In the genomic region with DNA sequence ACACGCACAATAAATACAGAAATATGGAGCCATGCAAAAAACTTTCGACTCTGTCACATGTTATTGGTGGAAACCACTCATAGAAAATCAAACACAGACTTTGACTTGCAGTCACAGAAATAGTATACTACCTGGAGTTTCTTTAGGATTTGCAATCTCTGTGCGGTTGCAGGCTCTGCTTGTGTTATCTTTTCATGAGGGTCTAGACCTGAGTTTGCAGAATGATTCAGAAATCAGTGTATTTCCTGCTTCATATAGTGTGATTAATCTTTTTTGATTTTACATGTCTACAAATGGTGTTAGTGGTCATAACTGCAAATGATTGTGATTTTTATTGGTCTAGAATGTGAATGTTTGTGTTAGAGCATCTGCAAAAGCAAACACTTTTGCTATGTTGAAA, we compare ENCODE assay signal across 24 cellular contexts.
A peak's percentile ranks its signal among the peaks of the same experiment; 100 is the strongest.
DNase-seq lines count a peak whose midpoint lies in the region; ATAC-seq, FAIRE-seq and TF ChIP-seq lines count a peak whose summit lies in the region.
"Had no signal": no experiment of that assay in that cellular context is flagged by ENCODE, and none has a peak within 500 bp of the region (broad histone marks: within the 10 kb centered on the region; RNA-seq: fewer than 3 reads in every experiment).

No MANE protein-coding gene starts in this region.

- no peak overlapping the region for H4K5ac ChIP-seq in IMR-90 (ENCODE audit: low read depth, low read length)

- peak; percentile 76 for FAIRE-seq in endothelial cell of umbilical vein (lab: Jason Lieb, UNC)
- FAIRE-seq: G401.6, H1 had no signal

- H3K4me2 ChIP-seq in IMR-90 (ENCODE audit: low read depth, low read length) (no peak overlapping the region), endothelial cell of umbilical vein (ENCODE audit: insufficient read depth, low read length) (no peak overlapping the region), osteoblast (ENCODE audit: insufficient read depth, low read length) (no peak overlapping the region)

- DNase-seq in Daoy (ENCODE audit: low read depth) (peak; percentile 65), IMR-90 (peak; percentile 23), endothelial cell of umbilical vein (ENCODE audit: low read depth, low spot score) (peak; percentile 6), osteoblast (ENCODE audit: insufficient read length, low spot score, missing footprints) (no peak), NCI-H146 (lab: John Stamatoyannopoulos, UW) (no peak)
- DNase-seq: CD4-positive, CD25-positive, alpha-beta regulatory T cell; DMS153; DND-41; HCEC 1CT; KG1; MG63; NCI-H1105 treated with DMSO at 0.1 percent for 48 hours; NCI-H1694; NCI-H2081; NCI-H2227 treated with DMSO at 0.1 percent for 48 hours; NCI-H526 treated with DMSO at 0.1 percent for 48 hours; SHP77 treated with DMSO at 0.1 percent for 48 hours; SW 1271 had no signal

- no peak overlapping the region for H2AK9ac ChIP-seq in IMR-90 (replicated peaks; ENCODE audit: low read depth, low read length, poor library complexity)

- intact Hi-C loops in IMR-90 (cut with micrococcal nuclease), result loop anchor here (5.0 kb wide), 1 partner anchor 148 kb away; no protein-coding TSS in a partner anchor
- intact Hi-C loops in endothelial cell of umbilical vein (cut with micrococcal nuclease), result no loop called here

- peak overlapping the region; percentile 90 for H2BK120ac ChIP-seq in IMR-90 (ENCODE audit: low read depth, low read length)

- H3K36me3 ChIP-seq in IMR-90 (ENCODE audit: control insufficient read depth, insufficient read depth, low read length) (no peaks in the 10 kb centered on the region), endothelial cell of umbilical vein (ENCODE audit: control insufficient read depth in 2 of 2, extremely low read depth in 1 of 2, insufficient read depth in 2 of 2, low read length in 2 of 2) (no peaks in the 10 kb centered on the region), osteoblast (ENCODE audit: insufficient read depth, low read length) (no peaks in the 10 kb centered on the region)
- H3K36me3 ChIP-seq: MG63 had no signal

- H2BK20ac ChIP-seq in IMR-90 (ENCODE audit: low read depth, low read length), result peak overlapping the region; percentile 87

- no peak for TF ChIP-seq CTCF in IMR-90 (conservative IDR thresholded peaks at IDR 0.05; ENCODE audit: low read depth, low read length)
- TF ChIP-seq CTCF in endothelial cell of umbilical vein (IDR thresholded peaks at IDR 0.05; ENCODE audit: extremely low read depth in 1 of 2, insufficient read depth in 1 of 2, low read depth in 1 of 2, low read length in 2 of 2), result no peak
- TF ChIP-seq CTCF in osteoblast (IDR thresholded peaks at IDR 0.05; ENCODE audit: extremely low read depth, low read depth, low read length), result no peak

- H3K9me3 ChIP-seq in IMR-90 (ENCODE audit: control insufficient read depth, insufficient read depth, low read length) (no peaks in the 10 kb centered on the region), endothelial cell of umbilical vein (replicated peaks; ENCODE audit: control insufficient read depth, insufficient read depth, low read length) (no peaks in the 10 kb centered on the region), osteoblast (ENCODE audit: low read depth, low read length) (no peaks in the 10 kb centered on the region)
- H3K9me3 ChIP-seq: MG63 had no signal

- H3K9ac ChIP-seq in IMR-90 (ENCODE audit: low read depth, low read length) (no peak overlapping the region), endothelial cell of umbilical vein (replicated peaks; ENCODE audit: extremely low read depth, insufficient read depth, low read length) (no peak overlapping the region)

- H4K20me1 ChIP-seq in IMR-90 (ENCODE audit: insufficient read depth, low read length), result no peaks in the 10 kb centered on the region
- H4K20me1 ChIP-seq in endothelial cell of umbilical vein (replicated peaks; ENCODE audit: control insufficient read depth, extremely low read depth, insufficient read depth, low read length), result no peaks in the 10 kb centered on the region
- no peaks in the 10 kb centered on the region for H4K20me1 ChIP-seq in osteoblast (ENCODE audit: insufficient read depth, low read length)

- WGBS in IMR-90 (ENCODE audit: extremely low coverage in 2 of 2, insufficient read length in 1 of 2), 2 experiments, result no CpG with 5 or more reads among the region's 3 CpGs

- H3K79me1 ChIP-seq in IMR-90 (ENCODE audit: low read depth in 1 of 2, low read length in 2 of 2), result peaks cover 17 to 52% of the 10 kb centered on the region in 2 experiments; a peak in 3 of 4 replicates

- H2BK5ac ChIP-seq in IMR-90 (ENCODE audit: low read depth, low read length, poor library complexity, severe bottlenecking), result peak overlapping the region; percentile 4

- H3K4me3 ChIP-seq in IMR-90 (ENCODE audit: insufficient read depth, low read depth, low read length) (no peak overlapping the region), endothelial cell of umbilical vein (replicated peaks in 1 of 3; ENCODE audit: insufficient read depth in 1 of 3, low read depth in 1 of 3, low read length in 3 of 3) (no peak overlapping the region), osteoblast (ENCODE audit: insufficient read depth, low read length) (no peak overlapping the region)
- H3K4me3 ChIP-seq: MG63 had no signal

- 0 out of 2 replicates have a peak overlapping the region, but pooled peaks have one; percentile 91 for H2AK5ac ChIP-seq in IMR-90 (ENCODE audit: low read depth, low read length)

- no peak overlapping the region for H2AFZ ChIP-seq in IMR-90 (replicated peaks; ENCODE audit: low read length, poor library complexity)
- no peak overlapping the region for H2AFZ ChIP-seq in endothelial cell of umbilical vein (ENCODE audit: low read depth, low read length)
- H2AFZ ChIP-seq in osteoblast (ENCODE audit: low read length), result no peak overlapping the region

- H3K27ac ChIP-seq in IMR-90 (ENCODE audit: insufficient read depth, low read length) (no peak overlapping the region), endothelial cell of umbilical vein (ENCODE audit: insufficient read depth, low read depth, low read length) (no peak overlapping the region), osteoblast (ENCODE audit: low read depth, low read length) (peak overlapping the region; percentile 41)
- H3K27ac ChIP-seq: RWPE1 had no signal

- CTCF ChIA-PET in IMR-90 (lab: Yijun Ruan, JAX), result no interaction called here
- CTCF ChIA-PET in endothelial cell of umbilical vein (lab: Charles Lee), result no interaction called here

- peak overlapping the region; percentile 66 for H3K14ac ChIP-seq in IMR-90 (replicated peaks; ENCODE audit: low read depth, low read length)

- H3K27me3 ChIP-seq in IMR-90 (ENCODE audit: control insufficient read depth, insufficient read depth, low read length), result no peaks in the 10 kb centered on the region
- no peaks in the 10 kb centered on the region for H3K27me3 ChIP-seq in endothelial cell of umbilical vein (ENCODE audit: control insufficient read depth in 2 of 2, insufficient read depth in 2 of 2, low read length in 2 of 2)
- no peaks in the 10 kb centered on the region for H3K27me3 ChIP-seq in osteoblast (ENCODE audit: insufficient read depth, low read length)
- H3K27me3 ChIP-seq: MG63 had no signal

- no peak overlapping the region; the same call in 1 of the 2 replicates for H3K23ac ChIP-seq in IMR-90 (ENCODE audit: low read depth, low read length)

- H2BK15ac ChIP-seq in IMR-90 (ENCODE audit: low read depth, low read length), result peak overlapping the region; percentile 63; the same call in 2 of the 3 replicates

- peak overlapping the region; percentile 33 to 62; a peak in 1 of 4 replicates for H4K8ac ChIP-seq in IMR-90 (ENCODE audit: low read depth in 2 of 2, low read length in 2 of 2)

- H3K9me1 ChIP-seq in IMR-90 (ENCODE audit: insufficient read depth, low read length), result peaks cover 34% of the 10 kb centered on the region
- no peaks in the 10 kb centered on the region for H3K9me1 ChIP-seq in endothelial cell of umbilical vein (replicated peaks; ENCODE audit: control insufficient read depth, extremely low read depth, insufficient read depth, low read length)

- H3K4ac ChIP-seq in IMR-90 (ENCODE audit: low read depth, low read length), result peak overlapping the region; percentile 84; the same call in 1 of the 2 replicates

- no peaks in the 10 kb centered on the region for H3K79me2 ChIP-seq in endothelial cell of umbilical vein (ENCODE audit: control insufficient read depth, insufficient read depth, low read length)
- peaks cover 39% of the 10 kb centered on the region for H3K79me2 ChIP-seq in osteoblast (ENCODE audit: insufficient read depth, low read length)

- H3K56ac ChIP-seq in IMR-90 (ENCODE audit: extremely low read depth, insufficient read depth, low read length), result no peak overlapping the region

- BruUV-seq in IMR-90 (replicated peaks; lab: Mats Ljungman, UMichigan) (no TSS peak), endothelial cell of umbilical vein (replicated peaks; lab: Mats Ljungman, UMichigan) (no TSS peak)

- H4K91ac ChIP-seq in IMR-90 (ENCODE audit: insufficient read depth, low read depth, low read length), result peak overlapping the region; percentile 84; the same call in 1 of the 2 replicates

- peak overlapping the region; percentile 37; the same call in 1 of the 2 replicates for H3K18ac ChIP-seq in IMR-90 (ENCODE audit: low read depth, low read length)

- no peak for TF ChIP-seq RAD21 in IMR-90 (IDR thresholded peaks at IDR 0.05; ENCODE audit: low read length)

- dilution Hi-C loops in IMR-90 (cut with HindIII; ENCODE audit: low sequenced_read_pairs, unreplicated experiment) (no loop called here), endothelial cell of umbilical vein (cut with MboI; ENCODE audit: extremely low pct_ligation_motif_present, low sequenced_read_pairs) (no loop called here)

- no peak for ATAC-seq in IMR-90 (ENCODE audit: low read depth)
- no peak for ATAC-seq in HG03571 (IDR thresholded peaks at IDR 0.05; ENCODE audit: unreplicated experiment)
- ATAC-seq in HG03135 (IDR thresholded peaks at IDR 0.05; ENCODE audit: unreplicated experiment), result no peak
- ATAC-seq: Panc1 had no signal

- in situ Hi-C loops in IMR-90 (cut with MboI; ENCODE audit: low sequenced_read_pairs), result loop anchor here (25.0 kb wide), 1 partner anchor 1648 kb away; no protein-coding TSS in a partner anchor

- H3K4me1 ChIP-seq in IMR-90 (ENCODE audit: control insufficient read depth, insufficient read depth, low read length) (peaks cover 40% of the 10 kb centered on the region), endothelial cell of umbilical vein (ENCODE audit: control insufficient read depth, extremely low read depth, insufficient read depth, low read length) (peaks cover 27% of the 10 kb centered on the region), osteoblast (ENCODE audit: insufficient read depth, low read length) (peaks cover 97% of the 10 kb centered on the region)

- POLR2A ChIA-PET in IMR-90 (lab: Charles Lee; ENCODE audit: unreplicated experiment) (no interaction called here), endothelial cell of umbilical vein (lab: Charles Lee) (no interaction called here)

- TF ChIP-seq POLR2A in IMR-90 (IDR thresholded peaks at IDR 0.05; ENCODE audit: low read depth, low read length), result no peak
- no peak for TF ChIP-seq POLR2A in endothelial cell of umbilical vein (IDR thresholded peaks at IDR 0.05; ENCODE audit: low read depth, low read length)

TF ChIP-seq in IMR-90, 13 proteins besides CTCF, POLR2A, EP300 and RAD21 (continues in another document):
- TF ChIP-seq MAFK (IDR thresholded peaks at IDR 0.05; ENCODE audit: low read depth, low read length) (no peak), SMC3 (IDR thresholded peaks at IDR 0.05; ENCODE audit: low read depth, low read length) (no peak)

TF ChIP-seq in endothelial cell of umbilical vein, 7 proteins besides CTCF, POLR2A, EP300 and RAD21 (continues in another document):
- no peak for TF ChIP-seq JUN (IDR thresholded peaks at IDR 0.05; ENCODE audit: borderline replicate concordance, insufficient read depth, insufficient read length, low read depth)

Comparison
In these comparisons a context has a peak if more than half of its experiments do, and no peak if none do; other contexts are left out.
1. DNase-seq: peak in Daoy (single experiment), IMR-90 (single experiment) and endothelial cell of umbilical vein (single experiment); none in osteoblast (single experiment) and NCI-H146 (single experiment).